Comparison of ENCODE assay signal across 8 cellular contexts in genomic region chr7:26686448-26686981, GRCh38.
DNase-seq lines count a peak whose midpoint lies in the region; ATAC-seq and TF ChIP-seq lines count a peak whose summit lies in the region.

No MANE protein-coding gene starts in this region.

- H3K4me3 ChIP-seq in HCT116 (replicated peaks in 1 of 2; ENCODE audit: low read depth in 1 of 2, low read length in 2 of 2), result no peak overlapping the region

- RAD21 ChIA-PET in HCT116 (lab: Charles Lee; ENCODE audit: low non-redundant PET in 1 of 2, low total read pairs in 2 of 2, uncharacterized antibody in 2 of 2, unreplicated experiment in 2 of 2), result interaction anchor here in 1 of 2 experiments (1.3 kb wide), 1 partner anchor 464 kb away, joined by 3 read pairs; no protein-coding TSS in a partner anchor

- no peaks in the 10 kb centered on the region for H4K20me1 ChIP-seq in HCT116 (ENCODE audit: insufficient read depth)

- no peak overlapping the region for H3K9ac ChIP-seq in HCT116 (ENCODE audit: low read length)

- H3K27ac ChIP-seq in C4-2B (no peak overlapping the region), HCT116 (ENCODE audit: low read depth, low read length) (no peak overlapping the region)

- peak; percentile 71 for TF ChIP-seq RAD21 in HCT116 (IDR thresholded peaks at IDR 0.05; ENCODE audit: low read depth)

- no peaks in the 10 kb centered on the region for H3K9me2 ChIP-seq in HCT116 (ENCODE audit: insufficient read depth)

- H3K79me2 ChIP-seq in HCT116 (ENCODE audit: insufficient read depth, low read length), result no peaks in the 10 kb centered on the region

- DNase-seq in HCT116 (ENCODE audit: low read depth, low spot score), result peak; percentile 21
- peak; percentile 30 for DNase-seq in NCI-H774 (lab: John Stamatoyannopoulos, UW)
- peak; percentile 49 for DNase-seq in cerebellar cortex (ENCODE audit: low spot score)
- peak; percentile 76 to 88 for DNase-seq in lung microvascular endothelial cell (ENCODE audit: low read depth in 2 of 2)
- DNase-seq in GF-D8 (lab: John Stamatoyannopoulos, UW), result no peak

- ATAC-seq in HCT116 (peak; percentile 78), HG02840 (IDR thresholded peaks at IDR 0.05; ENCODE audit: low FRiP score, unreplicated experiment) (no peak), GM21723 (IDR thresholded peaks at IDR 0.05; ENCODE audit: unreplicated experiment) (no peak)

- H3K27me3 ChIP-seq in HCT116 (ENCODE audit: insufficient read depth, low read length), result no peaks in the 10 kb centered on the region

- TF ChIP-seq POLR2A in HCT116 (IDR thresholded peaks at IDR 0.05; ENCODE audit: borderline replicate concordance, extremely low read depth, insufficient read depth, insufficient read length), result no peak

- peaks cover 4 to 11% of the 10 kb centered on the region in 2 experiments; a peak in 3 of 4 replicates for H3K4me1 ChIP-seq in HCT116 (ENCODE audit: control insufficient read depth in 1 of 2, insufficient read depth in 2 of 2, low read length in 2 of 2)

- no peak overlapping the region for H2AFZ ChIP-seq in HCT116 (ENCODE audit: low read depth, low read length, poor library complexity, severe bottlenecking)

- no peaks in the 10 kb centered on the region for H3K36me3 ChIP-seq in HCT116 (ENCODE audit: control insufficient read depth in 1 of 2, insufficient read depth in 2 of 2, low read length in 2 of 2)

- H3K9me3 ChIP-seq in HCT116 (ENCODE audit: control insufficient read depth in 1 of 2, insufficient read depth in 1 of 2, low read depth in 1 of 2, low read length in 2 of 2), result no peaks in the 10 kb centered on the region

- peak overlapping the region; percentile 30; the same call in 1 of the 2 replicates for H3K4me2 ChIP-seq in HCT116 (ENCODE audit: low read length)

- TF ChIP-seq CTCF in C4-2B (conservative IDR thresholded peaks at IDR 0.05), result peak; percentile 86
- TF ChIP-seq CTCF in HCT116 (IDR thresholded peaks at IDR 0.05 in 2 of 3, conservative IDR thresholded peaks at IDR 0.05 in 1 of 3; ENCODE audit: borderline replicate concordance in 1 of 3, insufficient read depth in 1 of 3, low read depth in 2 of 3, low read length in 2 of 3), result peak; percentile 53 to 72 (median 66)

- CTCF ChIA-PET in HCT116 (lab: Charles Lee), result interaction anchor here (0.8 to 1.8 kb wide), 8 partner anchors 9 to 474 kb away, joined by 3 to 14 read pairs (median 4); partner anchors contain the start of gene HOXA4

- no TSS peak for BruUV-seq in HCT116 (replicated peaks; lab: Mats Ljungman, UMichigan)

- intact Hi-C loops in HCT116 (cut with micrococcal nuclease), result loop anchor here (1.0 kb wide), 1 partner anchor 475 kb away; no protein-coding TSS in a partner anchor

- POLR2A ChIA-PET in HCT116 (lab: Charles Lee), result no interaction called here

TF ChIP-seq in HCT116, 20 proteins besides CTCF, POLR2A, EP300 and RAD21:
- TF ChIP-seq JUND (IDR thresholded peaks at IDR 0.05) (peak; percentile 16; the same call in 1 of the 2 replicates), MAX (IDR thresholded peaks at IDR 0.05) (no peak), SIN3A (IDR thresholded peaks at IDR 0.05; ENCODE audit: low read depth) (no peak)
